Comparison of ENCODE assay signal across 10 cellular contexts in genomic region chr11:65448418-65449196, GRCh38. TPM values are rescaled to one million over a fixed set of nuclear protein-coding genes. Genes with fewer than 3 reads are reported as not detected.
DNase-seq lines count a peak whose midpoint lies in the region; ATAC-seq and TF ChIP-seq lines count a peak whose summit lies in the region.
"Had no signal": no experiment of that assay in that cellular context is flagged by ENCODE, and none has a peak within 500 bp of the region (broad histone marks: within the 10 kb centered on the region; RNA-seq: fewer than 3 reads in every experiment).

No MANE protein-coding gene starts in this region.

- H3K4me1 Mint-ChIP-seq in T-helper 2 cell treated with Interferon-gamma antibody and Interleukin-4, amounts not matched to agents 5 μg/mL and 100 μg/mL, for 36 hours (ENCODE audit: low read depth), result peaks cover 5% of the 10 kb centered on the region

- H3K4me1 ChIP-seq in NT2/D1 (ENCODE audit: insufficient read depth, insufficient read length), result peaks cover 23% of the 10 kb centered on the region

- H3K27me3 Mint-ChIP-seq in T-helper 2 cell treated with Interferon-gamma antibody and Interleukin-4, amounts not matched to agents 5 μg/mL and 100 μg/mL, for 36 hours (ENCODE audit: low read depth), result no peaks in the 10 kb centered on the region

- CTCF ChIA-PET in AG04450 (lab: Charles Lee), result interaction anchor here (0.6 kb wide), 1 partner anchor 36 kb away, joined by 4 read pairs; no protein-coding TSS in a partner anchor

- no peak overlapping the region for H3K9ac ChIP-seq in NT2/D1 (ENCODE audit: insufficient read length, low read depth)

- peaks cover 6% of the 10 kb centered on the region for H3K36me3 Mint-ChIP-seq in T-helper 2 cell treated with Interferon-gamma antibody and Interleukin-4, amounts not matched to agents 5 μg/mL and 100 μg/mL, for 36 hours (ENCODE audit: low read depth)

- H3K27ac Mint-ChIP-seq in T-helper 2 cell treated with Interferon-gamma antibody and Interleukin-4, amounts not matched to agents 5 μg/mL and 100 μg/mL, for 36 hours, result no peak overlapping the region

- no peak overlapping the region for H3K4me3 Mint-ChIP-seq in T-helper 2 cell treated with Interferon-gamma antibody and Interleukin-4, amounts not matched to agents 5 μg/mL and 100 μg/mL, for 36 hours

- no peaks in the 10 kb centered on the region for H3K36me3 ChIP-seq in NT2/D1 (ENCODE audit: insufficient read depth, insufficient read length, low read length)

- no peaks in the 10 kb centered on the region for H3K9me3 Mint-ChIP-seq in T-helper 2 cell treated with Interferon-gamma antibody and Interleukin-4, amounts not matched to agents 5 μg/mL and 100 μg/mL, for 36 hours

- no peak overlapping the region for H3K4me3 ChIP-seq in AG04450 (ENCODE audit: low read depth, low read length)
- H3K4me3 ChIP-seq in NT2/D1 (ENCODE audit: insufficient read length, low read depth), result no peak overlapping the region

- DNase-seq in AG04450 (ENCODE audit: low read depth, low spot score) (no peak), NT2/D1 (ENCODE audit: low read depth, low spot score) (peak; percentile 30), dermis blood vessel endothelial cell (peak; percentile 46), mesenteric fat pad (ENCODE audit: low spot score) (peak; percentile 88), SHP77 treated with DMSO at 0.1 percent for 48 hours (lab: John Stamatoyannopoulos, UW) (no peak)
- no peak for DNase-seq in stimulated activated naive CD4-positive, alpha-beta T cell treated with Interleukin-2 at 50 U/mL for 16 hours (lab: John Stamatoyannopoulos, UW)
- DNase-seq in T-helper 2 cell treated with Interferon-gamma antibody and Interleukin-4, amounts not matched to agents 5 μg/mL and 100 μg/mL, for 36 hours (ENCODE audit: low spot score), result no peak
- DNase-seq: DMS 273 treated with DMSO at 0.1 percent for 48 hours had no signal

- peak overlapping the region; percentile 61 for H3K27ac ChIP-seq in AG04450 (ENCODE audit: low read depth, low read length)
- H3K27ac ChIP-seq: HL-60 had no signal

- no peak for TF ChIP-seq CTCF in AG04450 (IDR thresholded peaks at IDR 0.05; ENCODE audit: low read depth, low read length)

- no peak for ATAC-seq in GM21447 (IDR thresholded peaks at IDR 0.05; ENCODE audit: unreplicated experiment)

- POLR2A ChIA-PET in AG04450 (lab: Yijun Ruan, JAX), result interaction anchor here (0.7 to 11.0 kb wide), 9 partner anchors 12 to 55 kb away, joined by 3 to 322 read pairs (median 4); partner anchors contain the start of gene MALAT1

- no peaks in the 10 kb centered on the region for H3K27me3 ChIP-seq in AG04450 (ENCODE audit: control insufficient read depth, insufficient read depth, low read length)
- no peaks in the 10 kb centered on the region for H3K27me3 ChIP-seq in NT2/D1 (ENCODE audit: insufficient read depth, insufficient read length)

- H3K9me3 ChIP-seq in AG04450 (ENCODE audit: control insufficient read depth, insufficient read depth, low read length) (peaks cover 4% of the 10 kb centered on the region; the same call in 1 of the 2 replicates), NT2/D1 (ENCODE audit: insufficient read depth, low read length) (peaks cover 11% of the 10 kb centered on the region; the same call in 1 of the 2 replicates)

RNA-seq across cellular contexts. Expression of gene NEAT1, which starts 26.0 kb away (rescaled TPM):
- 72.3 and 83.3 TPM in 2 replicates for polyA plus RNA-seq in AG04450 (2011; rRNA removed)
- polyA minus RNA-seq in AG04450 (2011; rRNA and poly(A)+ RNA removed), result 202 and 210 TPM in 2 replicates
- total RNA-seq in dermis blood vessel endothelial cell (50.4 and 189 TPM in 2 replicates), mesenteric fat pad (1,527 TPM)

RNA-seq across cellular contexts. Expression of gene MALAT1, which starts 50.2 kb away (rescaled TPM):
- polyA plus RNA-seq in AG04450 (2011; rRNA removed), result 1,149 and 1,465 TPM in 2 replicates
- polyA minus RNA-seq in AG04450 (2011; rRNA and poly(A)+ RNA removed), result 15,934 and 21,970 TPM in 2 replicates
- total RNA-seq in dermis blood vessel endothelial cell (2,930 and 8,332 TPM in 2 replicates), mesenteric fat pad (11,495 TPM)

Comparison
In these comparisons a context has a peak if more than half of its experiments do, and no peak if none do; other contexts are left out.
1. DNase-seq: peak in NT2/D1 (single experiment), dermis blood vessel endothelial cell (single experiment) and mesenteric fat pad (single experiment); none in AG04450 (single experiment), SHP77 treated with DMSO at 0.1 percent for 48 hours (single experiment), stimulated activated naive CD4-positive, alpha-beta T cell treated with Interleukin-2 at 50 U/mL for 16 hours (single experiment) and T-helper 2 cell treated with Interferon-gamma antibody and Interleukin-4, amounts not matched to agents 5 μg/mL and 100 μg/mL, for 36 hours (single experiment).